Comparison of ENCODE assay signal across 8 cellular contexts in the genomic region with DNA sequence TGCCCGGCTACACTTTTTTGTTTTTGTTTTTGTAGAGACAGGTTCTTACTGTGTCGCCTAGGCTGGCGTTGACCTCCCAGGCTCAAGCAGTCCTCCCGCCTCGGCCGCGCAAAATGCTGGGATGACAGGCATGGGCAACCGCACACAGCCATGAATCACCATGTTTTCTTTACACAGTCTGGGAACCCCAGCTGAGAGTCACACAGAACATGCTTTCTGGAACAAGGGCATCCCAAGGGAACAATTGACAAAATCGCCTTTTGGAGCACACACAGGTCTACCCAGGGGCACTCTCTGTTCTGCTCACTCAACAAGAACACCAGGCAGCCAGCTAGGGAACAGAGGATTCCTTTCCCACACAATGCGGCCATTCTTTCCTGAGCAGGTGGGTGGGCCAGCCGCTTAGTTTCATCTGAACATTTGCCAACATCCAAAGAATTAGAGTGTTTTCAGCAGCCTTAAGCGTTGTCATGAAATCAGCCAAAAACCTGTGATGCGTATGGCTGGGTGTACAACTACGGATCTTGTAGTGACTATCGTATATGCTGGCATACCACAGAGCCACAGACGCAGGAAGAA. TPM values are rescaled to one million over a fixed set of nuclear protein-coding genes. Genes with fewer than 3 reads are reported as not detected.
A peak's percentile ranks its signal among the peaks of the same experiment; 100 is the strongest.
DNase-seq lines count a peak whose midpoint lies in the region; ATAC-seq and TF ChIP-seq lines count a peak whose summit lies in the region.

No MANE protein-coding gene starts in this region.

- intact Hi-C loops in breast epithelium (cut with DNase I; ENCODE audit: low total_unique reads), result no loop called here

- H3K27ac ChIP-seq in breast epithelium, result peak overlapping the region; percentile 62 to 78

- H3K9me3 Mint-ChIP-seq in IgD-negative memory B cell, result no peaks in the 10 kb centered on the region
- no peaks in the 10 kb centered on the region for H3K9me3 Mint-ChIP-seq in memory B cell

- H3K27me3 Mint-ChIP-seq in IgD-negative memory B cell (no peaks in the 10 kb centered on the region), memory B cell (no peaks in the 10 kb centered on the region)

- peak overlapping the region in 2 of 4 donors; percentile 72 to 83 for H3K4me3 Mint-ChIP-seq in IgD-negative memory B cell
- H3K4me3 Mint-ChIP-seq in memory B cell, result no peak overlapping the region

- DNase-seq in AG04449 (ENCODE audit: low read depth, low spot score) (peak; percentile 33), breast epithelium (ENCODE audit: low spot score in 2 of 2) (peak; percentile 53 to 81), memory B cell (ENCODE audit: low spot score in 2 of 2) (no peak), erythroblast (lab: John Stamatoyannopoulos, UW) (no peak)

- TF ChIP-seq POLR2A in breast epithelium (IDR thresholded peaks at IDR 0.05) (no peak), erythroblast (IDR thresholded peaks at IDR 0.05; ENCODE audit: low read length) (no peak)

- H3K4me1 Mint-ChIP-seq in IgD-negative memory B cell (peaks cover 50 to 62% (median 50%) of the 10 kb centered on the region in 3 donors), memory B cell (peaks cover 37% of the 10 kb centered on the region)

- H3K4me3 ChIP-seq in AG04449 (ENCODE audit: low read depth, low read length) (no peak overlapping the region), breast epithelium (peak overlapping the region in 2 of 3 donors; percentile 23 to 24)

- TF ChIP-seq CTCF in AG04449 (IDR thresholded peaks at IDR 0.05; ENCODE audit: insufficient read depth, low read length, missing control alignments) (no peak), breast epithelium (IDR thresholded peaks at IDR 0.05) (no peak)

- H3K4me1 ChIP-seq in breast epithelium, result no peaks in the 10 kb centered on the region

- peak; percentile 71 for ATAC-seq in memory B cell (ENCODE audit: low read depth)
- no peak for ATAC-seq in GM18858 (IDR thresholded peaks at IDR 0.05; ENCODE audit: unreplicated experiment)
- no peak for ATAC-seq in HG03196 (IDR thresholded peaks at IDR 0.05; ENCODE audit: unreplicated experiment)
- no peak for ATAC-seq in GM21717 (IDR thresholded peaks at IDR 0.05; ENCODE audit: unreplicated experiment)

- POLR2A ChIA-PET in AG04449 (lab: Yijun Ruan, JAX), result no interaction called here

- H3K36me3 ChIP-seq in breast epithelium, result no peaks in the 10 kb centered on the region

- H3K36me3 Mint-ChIP-seq in IgD-negative memory B cell, result peaks cover 12% of the 10 kb centered on the region
- H3K36me3 Mint-ChIP-seq in memory B cell, result peaks cover 3% of the 10 kb centered on the region

- H3K27me3 ChIP-seq in breast epithelium, result no peaks in the 10 kb centered on the region

- peak overlapping the region; percentile 46 to 88 (median 76) for H3K27ac Mint-ChIP-seq in IgD-negative memory B cell
- H3K27ac Mint-ChIP-seq in memory B cell, result peak overlapping the region; percentile 77

- CTCF ChIA-PET in AG04449 (lab: Yijun Ruan, JAX), result no interaction called here

- H3K9me3 ChIP-seq in breast epithelium, result no peaks in the 10 kb centered on the region

RNA-seq across cellular contexts. Expression of gene PRKX, which starts 15.7 kb away (rescaled TPM):
- polyA plus RNA-seq in IgD-negative memory B cell, result 73.9 TPM
- 10 to 100 TPM in 2 of 3 donors, 1 to 10 TPM in 1; 9.4 to 28.5 (median 27.1) TPM for total RNA-seq in breast epithelium

Comparison
In these comparisons a context has a peak if more than half of its experiments do, and no peak if none do; other contexts are left out.
1. DNase-seq: peak in AG04449 (single experiment) and breast epithelium (2 of 2); none in memory B cell (0 of 2) and erythroblast (0 of 2).